In the genomic region with DNA sequence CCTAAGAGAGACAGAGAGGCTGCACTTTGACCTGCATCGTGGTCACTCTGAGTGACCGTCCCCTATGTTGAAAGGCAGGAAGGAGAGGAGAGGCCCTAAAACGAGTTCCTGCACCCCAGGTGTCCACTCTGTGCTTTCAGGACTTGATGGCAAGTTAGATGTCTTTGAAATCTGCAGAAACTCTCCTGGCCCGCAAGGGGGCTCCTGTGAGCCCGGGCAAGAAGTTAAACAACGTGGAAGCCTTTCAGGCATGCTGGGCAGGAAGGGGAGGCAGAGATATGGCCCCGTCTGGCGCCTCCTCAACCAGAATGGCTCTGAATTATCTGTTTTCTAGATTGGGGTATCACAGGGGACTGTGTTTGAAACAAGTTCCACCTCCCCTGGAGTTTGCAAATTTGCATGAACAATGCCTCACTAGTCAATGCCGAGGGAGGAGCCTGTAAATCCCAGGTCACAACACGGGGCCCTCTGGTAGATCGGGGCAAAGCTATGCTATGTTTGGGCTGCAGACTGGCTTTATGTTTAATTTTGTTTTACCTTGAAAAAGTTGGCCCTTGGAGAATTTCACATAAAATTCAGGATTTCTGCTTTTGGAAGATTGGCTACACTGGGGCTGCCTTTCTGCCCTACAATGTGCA, we compare ENCODE assay signal across 1 cellular context.
TF ChIP-seq lines count a peak whose summit lies in the region.

No MANE protein-coding gene starts in this region.

TF ChIP-seq in K562, 482 proteins besides CTCF, POLR2A, EP300 and RAD21 (continued from another document):
- TF ChIP-seq, protein P1, sequence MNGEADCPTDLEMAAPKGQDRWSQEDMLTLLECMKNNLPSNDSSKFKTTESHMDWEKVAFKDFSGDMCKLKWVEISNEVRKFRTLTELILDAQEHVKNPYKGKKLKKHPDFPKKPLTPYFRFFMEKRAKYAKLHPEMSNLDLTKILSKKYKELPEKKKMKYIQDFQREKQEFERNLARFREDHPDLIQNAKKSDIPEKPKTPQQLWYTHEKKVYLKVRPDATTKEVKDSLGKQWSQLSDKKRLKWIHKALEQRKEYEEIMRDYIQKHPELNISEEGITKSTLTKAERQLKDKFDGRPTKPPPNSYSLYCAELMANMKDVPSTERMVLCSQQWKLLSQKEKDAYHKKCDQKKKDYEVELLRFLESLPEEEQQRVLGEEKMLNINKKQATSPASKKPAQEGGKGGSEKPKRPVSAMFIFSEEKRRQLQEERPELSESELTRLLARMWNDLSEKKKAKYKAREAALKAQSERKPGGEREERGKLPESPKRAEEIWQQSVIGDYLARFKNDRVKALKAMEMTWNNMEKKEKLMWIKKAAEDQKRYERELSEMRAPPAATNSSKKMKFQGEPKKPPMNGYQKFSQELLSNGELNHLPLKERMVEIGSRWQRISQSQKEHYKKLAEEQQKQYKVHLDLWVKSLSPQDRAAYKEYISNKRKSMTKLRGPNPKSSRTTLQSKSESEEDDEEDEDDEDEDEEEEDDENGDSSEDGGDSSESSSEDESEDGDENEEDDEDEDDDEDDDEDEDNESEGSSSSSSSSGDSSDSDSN (IDR thresholded peaks at IDR 0.05; ENCODE audit: borderline replicate concordance in 1 of 2, low read depth in 2 of 2, low read length in 2 of 2), result no peak
- TF ChIP-seq TBL1XR1 (IDR thresholded peaks at IDR 0.05; ENCODE audit: low read length in 2 of 2) (no peak), MAZ (CRISPR knock-in tag; conservative IDR thresholded peaks at IDR 0.05 in 1 of 2, IDR thresholded peaks at IDR 0.05 in 1 of 2) (peak in 1 of 2 experiments; percentile 15; a peak in 1 of 4 replicates), HDAC3 (IDR thresholded peaks at IDR 0.05; ENCODE audit: borderline replicate concordance, partially characterized antibody) (no peak), NR3C1 (CRISPR knock-in tag; IDR thresholded peaks at IDR 0.05) (no peak), TEAD1 (CRISPR knock-in tag; IDR thresholded peaks at IDR 0.05) (no peak), FOXA3 (CRISPR knock-in tag; conservative IDR thresholded peaks at IDR 0.05 in 1 of 2, IDR thresholded peaks at IDR 0.05 in 1 of 2) (no peak), JUND (IDR thresholded peaks at IDR 0.05; ENCODE audit: borderline replicate concordance, low read depth, low read length) (0 out of 2 replicates have a peak, but pooled peaks have one; percentile 25), JUND (tag; IDR thresholded peaks at IDR 0.05; ENCODE audit: borderline replicate concordance, low read depth, low read length) (no peak), SIN3B (IDR thresholded peaks at IDR 0.05; ENCODE audit: low read depth) (no peak), TAL1 (IDR thresholded peaks at IDR 0.05) (no peak), ZNF695 (CRISPR knock-in tag; IDR thresholded peaks at IDR 0.05) (no peak), SMC3 (conservative IDR thresholded peaks at IDR 0.05; ENCODE audit: insufficient read depth, low read depth, low read length) (peak; percentile 69), CC2D1A (IDR thresholded peaks at IDR 0.05) (no peak), ZNF507 (tag; conservative IDR thresholded peaks at IDR 0.05) (no peak), YY1 (IDR thresholded peaks at IDR 0.05; ENCODE audit: borderline replicate concordance in 1 of 3, control insufficient read depth in 1 of 3, extremely low read depth in 1 of 3, insufficient read depth in 3 of 3, insufficient read length in 1 of 3, insufficient replicate concordance in 2 of 3, low read depth in 1 of 3, low read length in 2 of 3) (peak in 1 of 3 experiments; percentile 37), MYC (IDR thresholded peaks at IDR 0.05; ENCODE audit: low read depth, low read length) (peak; percentile 54), MYC (CRISPR knock-in tag; IDR thresholded peaks at IDR 0.05; ENCODE audit: borderline replicate concordance, low read depth) (no peak), EZH2 (IDR thresholded peaks at IDR 0.05; ENCODE audit: borderline replicate concordance, low read depth, low read length) (no peak), POLR2B (IDR thresholded peaks at IDR 0.05; ENCODE audit: low read depth, partially characterized antibody) (no peak), ZNF124 (CRISPR knock-in tag; IDR thresholded peaks at IDR 0.05) (no peak), ZNF764 (CRISPR knock-in tag; IDR thresholded peaks at IDR 0.05; ENCODE audit: low read depth) (no peak), ARID2 (IDR thresholded peaks at IDR 0.05) (no peak)
- TF ChIP-seq, protein P2, sequence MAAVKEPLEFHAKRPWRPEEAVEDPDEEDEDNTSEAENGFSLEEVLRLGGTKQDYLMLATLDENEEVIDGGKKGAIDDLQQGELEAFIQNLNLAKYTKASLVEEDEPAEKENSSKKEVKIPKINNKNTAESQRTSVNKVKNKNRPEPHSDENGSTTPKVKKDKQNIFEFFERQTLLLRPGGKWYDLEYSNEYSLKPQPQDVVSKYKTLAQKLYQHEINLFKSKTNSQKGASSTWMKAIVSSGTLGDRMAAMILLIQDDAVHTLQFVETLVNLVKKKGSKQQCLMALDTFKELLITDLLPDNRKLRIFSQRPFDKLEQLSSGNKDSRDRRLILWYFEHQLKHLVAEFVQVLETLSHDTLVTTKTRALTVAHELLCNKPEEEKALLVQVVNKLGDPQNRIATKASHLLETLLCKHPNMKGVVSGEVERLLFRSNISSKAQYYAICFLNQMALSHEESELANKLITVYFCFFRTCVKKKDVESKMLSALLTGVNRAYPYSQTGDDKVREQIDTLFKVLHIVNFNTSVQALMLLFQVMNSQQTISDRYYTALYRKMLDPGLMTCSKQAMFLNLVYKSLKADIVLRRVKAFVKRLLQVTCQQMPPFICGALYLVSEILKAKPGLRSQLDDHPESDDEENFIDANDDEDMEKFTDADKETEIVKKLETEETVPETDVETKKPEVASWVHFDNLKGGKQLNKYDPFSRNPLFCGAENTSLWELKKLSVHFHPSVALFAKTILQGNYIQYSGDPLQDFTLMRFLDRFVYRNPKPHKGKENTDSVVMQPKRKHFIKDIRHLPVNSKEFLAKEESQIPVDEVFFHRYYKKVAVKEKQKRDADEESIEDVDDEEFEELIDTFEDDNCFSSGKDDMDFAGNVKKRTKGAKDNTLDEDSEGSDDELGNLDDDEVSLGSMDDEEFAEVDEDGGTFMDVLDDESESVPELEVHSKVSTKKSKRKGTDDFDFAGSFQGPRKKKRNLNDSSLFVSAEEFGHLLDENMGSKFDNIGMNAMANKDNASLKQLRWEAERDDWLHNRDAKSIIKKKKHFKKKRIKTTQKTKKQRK (IDR thresholded peaks at IDR 0.05; ENCODE audit: borderline replicate concordance, low read depth, low read length), result no peak
- TF ChIP-seq, protein P3, sequence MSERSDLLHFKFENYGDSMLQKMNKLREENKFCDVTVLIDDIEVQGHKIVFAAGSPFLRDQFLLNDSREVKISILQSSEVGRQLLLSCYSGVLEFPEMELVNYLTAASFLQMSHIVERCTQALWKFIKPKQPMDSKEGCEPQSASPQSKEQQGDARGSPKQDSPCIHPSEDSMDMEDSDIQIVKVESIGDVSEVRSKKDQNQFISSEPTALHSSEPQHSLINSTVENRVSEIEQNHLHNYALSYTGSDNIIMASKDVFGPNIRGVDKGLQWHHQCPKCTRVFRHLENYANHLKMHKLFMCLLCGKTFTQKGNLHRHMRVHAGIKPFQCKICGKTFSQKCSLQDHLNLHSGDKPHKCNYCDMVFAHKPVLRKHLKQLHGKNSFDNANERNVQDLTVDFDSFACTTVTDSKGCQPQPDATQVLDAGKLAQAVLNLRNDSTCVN (CRISPR knock-in tag; IDR thresholded peaks at IDR 0.05), result no peak
- TF ChIP-seq, protein P4, sequence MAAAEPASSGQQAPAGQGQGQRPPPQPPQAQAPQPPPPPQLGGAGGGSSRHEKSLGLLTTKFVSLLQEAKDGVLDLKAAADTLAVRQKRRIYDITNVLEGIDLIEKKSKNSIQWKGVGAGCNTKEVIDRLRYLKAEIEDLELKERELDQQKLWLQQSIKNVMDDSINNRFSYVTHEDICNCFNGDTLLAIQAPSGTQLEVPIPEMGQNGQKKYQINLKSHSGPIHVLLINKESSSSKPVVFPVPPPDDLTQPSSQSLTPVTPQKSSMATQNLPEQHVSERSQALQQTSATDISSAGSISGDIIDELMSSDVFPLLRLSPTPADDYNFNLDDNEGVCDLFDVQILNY (CRISPR knock-in tag; IDR thresholded peaks at IDR 0.05), result no peak
- TF ChIP-seq, protein P5, sequence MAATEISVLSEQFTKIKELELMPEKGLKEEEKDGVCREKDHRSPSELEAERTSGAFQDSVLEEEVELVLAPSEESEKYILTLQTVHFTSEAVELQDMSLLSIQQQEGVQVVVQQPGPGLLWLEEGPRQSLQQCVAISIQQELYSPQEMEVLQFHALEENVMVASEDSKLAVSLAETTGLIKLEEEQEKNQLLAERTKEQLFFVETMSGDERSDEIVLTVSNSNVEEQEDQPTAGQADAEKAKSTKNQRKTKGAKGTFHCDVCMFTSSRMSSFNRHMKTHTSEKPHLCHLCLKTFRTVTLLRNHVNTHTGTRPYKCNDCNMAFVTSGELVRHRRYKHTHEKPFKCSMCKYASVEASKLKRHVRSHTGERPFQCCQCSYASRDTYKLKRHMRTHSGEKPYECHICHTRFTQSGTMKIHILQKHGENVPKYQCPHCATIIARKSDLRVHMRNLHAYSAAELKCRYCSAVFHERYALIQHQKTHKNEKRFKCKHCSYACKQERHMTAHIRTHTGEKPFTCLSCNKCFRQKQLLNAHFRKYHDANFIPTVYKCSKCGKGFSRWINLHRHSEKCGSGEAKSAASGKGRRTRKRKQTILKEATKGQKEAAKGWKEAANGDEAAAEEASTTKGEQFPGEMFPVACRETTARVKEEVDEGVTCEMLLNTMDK (IDR thresholded peaks at IDR 0.05; ENCODE audit: borderline replicate concordance, insufficient read depth, low read depth, low read length, poor library complexity, severe bottlenecking), result no peak
